Comparison of ENCODE assay signal across 2 cellular contexts in the genomic region with DNA sequence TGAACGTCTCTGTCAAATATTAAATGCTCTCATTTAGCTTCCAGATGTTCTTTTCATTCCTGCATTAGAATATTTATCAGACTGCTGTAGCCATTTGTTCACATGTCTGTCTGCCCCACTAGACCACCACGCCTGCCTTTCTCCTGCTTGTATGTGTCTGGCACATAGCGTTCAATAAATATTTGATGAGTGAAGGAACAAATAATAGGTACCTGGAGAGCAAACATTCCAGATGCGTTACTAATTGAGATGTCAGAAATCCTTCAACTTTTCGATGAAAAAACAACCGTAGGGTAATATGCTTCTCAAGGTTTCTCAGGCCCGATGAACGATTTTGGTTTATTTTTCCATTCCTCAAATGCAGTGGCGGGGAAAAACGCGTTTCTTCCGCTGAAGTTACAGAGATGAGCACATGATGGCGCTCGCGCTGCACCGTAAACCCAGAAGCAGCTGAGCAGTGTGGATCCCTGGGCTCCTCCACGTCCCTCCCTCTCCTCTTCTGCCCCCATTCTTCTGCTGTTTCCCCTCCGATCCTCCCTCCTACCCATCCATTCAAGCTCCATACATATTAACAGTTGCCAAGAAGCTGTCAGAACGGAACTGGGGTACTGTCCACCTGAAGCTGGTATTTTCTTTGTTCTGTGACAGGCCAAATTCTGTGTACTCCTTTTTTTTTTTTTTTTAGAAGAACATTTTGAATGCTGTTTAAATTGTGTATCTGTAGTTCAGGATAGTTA.
TF ChIP-seq lines count a peak whose summit lies in the region.

No MANE protein-coding gene starts in this region.

TF ChIP-seq in HEK293, 187 proteins besides CTCF, POLR2A, EP300 and RAD21 (continued from another document):
- TF ChIP-seq ZNF654 (tag by site-specific recombination; IDR thresholded peaks at IDR 0.05; ENCODE audit: low read depth): peak; percentile 87
- TF ChIP-seq ZFP3 (tag by site-specific recombination; IDR thresholded peaks at IDR 0.05; ENCODE audit: low read depth): 0 out of 2 replicates have a peak, but pooled peaks have one; percentile 29
- peak; percentile 48; the same call in 1 of the 2 replicates for TF ChIP-seq ZBTB17 (tag by site-specific recombination; IDR thresholded peaks at IDR 0.05)
- TF ChIP-seq ZNF629 (tag by site-specific recombination; IDR thresholded peaks at IDR 0.05): no peak
- TF ChIP-seq ZNF366 (tag by site-specific recombination; conservative IDR thresholded peaks at IDR 0.05): 0 out of 2 replicates have a peak, but pooled peaks have one; percentile 20
- TF ChIP-seq SP3 (tag by site-specific recombination; IDR thresholded peaks at IDR 0.05): no peak
- TF ChIP-seq, protein P1, sequence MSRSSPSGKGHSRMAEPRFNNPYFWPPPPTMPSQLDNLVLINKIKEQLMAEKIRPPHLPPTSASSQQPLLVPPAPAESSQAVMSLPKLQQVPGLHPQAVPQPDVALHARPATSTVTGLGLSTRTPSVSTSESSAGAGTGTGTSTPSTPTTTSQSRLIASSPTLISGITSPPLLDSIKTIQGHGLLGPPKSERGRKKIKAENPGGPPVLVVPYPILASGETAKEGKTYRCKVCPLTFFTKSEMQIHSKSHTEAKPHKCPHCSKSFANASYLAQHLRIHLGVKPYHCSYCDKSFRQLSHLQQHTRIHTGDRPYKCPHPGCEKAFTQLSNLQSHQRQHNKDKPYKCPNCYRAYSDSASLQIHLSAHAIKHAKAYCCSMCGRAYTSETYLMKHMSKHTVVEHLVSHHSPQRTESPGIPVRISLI (tag by site-specific recombination; IDR thresholded peaks at IDR 0.05): peak; percentile 53; the same call in 1 of the 2 replicates
- TF ChIP-seq ZNF398 (tag by site-specific recombination; IDR thresholded peaks at IDR 0.05): peak; percentile 73
- TF ChIP-seq, protein P2, sequence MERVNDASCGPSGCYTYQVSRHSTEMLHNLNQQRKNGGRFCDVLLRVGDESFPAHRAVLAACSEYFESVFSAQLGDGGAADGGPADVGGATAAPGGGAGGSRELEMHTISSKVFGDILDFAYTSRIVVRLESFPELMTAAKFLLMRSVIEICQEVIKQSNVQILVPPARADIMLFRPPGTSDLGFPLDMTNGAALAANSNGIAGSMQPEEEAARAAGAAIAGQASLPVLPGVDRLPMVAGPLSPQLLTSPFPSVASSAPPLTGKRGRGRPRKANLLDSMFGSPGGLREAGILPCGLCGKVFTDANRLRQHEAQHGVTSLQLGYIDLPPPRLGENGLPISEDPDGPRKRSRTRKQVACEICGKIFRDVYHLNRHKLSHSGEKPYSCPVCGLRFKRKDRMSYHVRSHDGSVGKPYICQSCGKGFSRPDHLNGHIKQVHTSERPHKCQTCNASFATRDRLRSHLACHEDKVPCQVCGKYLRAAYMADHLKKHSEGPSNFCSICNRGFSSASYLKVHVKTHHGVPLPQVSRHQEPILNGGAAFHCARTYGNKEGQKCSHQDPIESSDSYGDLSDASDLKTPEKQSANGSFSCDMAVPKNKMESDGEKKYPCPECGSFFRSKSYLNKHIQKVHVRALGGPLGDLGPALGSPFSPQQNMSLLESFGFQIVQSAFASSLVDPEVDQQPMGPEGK (tag by site-specific recombination; IDR thresholded peaks at IDR 0.05): no peak
- TF ChIP-seq ZBTB48 (tag by site-specific recombination; IDR thresholded peaks at IDR 0.05): peak; percentile 33; the same call in 1 of the 2 replicates

TF ChIP-seq in GM12878, 131 proteins besides CTCF, POLR2A, EP300 and RAD21 (continued from another document):
- TF ChIP-seq, protein P3, sequence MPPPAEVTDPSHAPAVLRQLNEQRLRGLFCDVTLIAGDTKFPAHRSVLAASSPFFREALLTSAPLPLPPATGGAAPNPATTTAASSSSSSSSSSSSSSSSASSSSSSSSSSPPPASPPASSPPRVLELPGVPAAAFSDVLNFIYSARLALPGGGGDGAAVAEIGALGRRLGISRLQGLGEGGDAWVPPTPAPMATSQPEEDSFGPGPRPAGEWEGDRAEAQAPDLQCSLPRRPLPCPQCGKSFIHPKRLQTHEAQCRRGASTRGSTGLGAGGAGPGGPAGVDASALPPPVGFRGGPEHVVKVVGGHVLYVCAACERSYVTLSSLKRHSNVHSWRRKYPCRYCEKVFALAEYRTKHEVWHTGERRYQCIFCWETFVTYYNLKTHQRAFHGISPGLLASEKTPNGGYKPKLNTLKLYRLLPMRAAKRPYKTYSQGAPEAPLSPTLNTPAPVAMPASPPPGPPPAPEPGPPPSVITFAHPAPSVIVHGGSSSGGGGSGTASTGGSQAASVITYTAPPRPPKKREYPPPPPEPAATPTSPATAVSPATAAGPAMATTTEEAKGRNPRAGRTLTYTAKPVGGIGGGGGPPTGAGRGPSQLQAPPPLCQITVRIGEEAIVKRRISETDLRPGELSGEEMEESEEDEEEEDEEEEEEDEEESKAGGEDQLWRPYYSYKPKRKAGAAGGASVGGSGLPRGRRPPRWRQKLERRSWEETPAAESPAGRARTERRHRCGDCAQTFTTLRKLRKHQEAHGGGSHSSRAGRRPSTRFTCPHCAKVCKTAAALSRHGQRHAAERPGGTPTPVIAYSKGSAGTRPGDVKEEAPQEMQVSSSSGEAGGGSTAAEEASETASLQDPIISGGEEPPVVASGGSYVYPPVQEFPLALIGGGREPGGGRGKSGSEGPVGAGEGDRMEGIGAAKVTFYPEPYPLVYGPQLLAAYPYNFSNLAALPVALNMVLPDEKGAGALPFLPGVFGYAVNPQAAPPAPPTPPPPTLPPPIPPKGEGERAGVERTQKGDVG (CRISPR knock-in tag; IDR thresholded peaks at IDR 0.05): no peak
